1 cellular context compared by ENCODE assay signal in genomic region chr2:227826563-227826962, GRCh38.
TF ChIP-seq lines count a peak whose summit lies in the region.

No MANE protein-coding gene starts in this region.

TF ChIP-seq in GM12878, 131 proteins besides CTCF, POLR2A, EP300 and RAD21:
- TF ChIP-seq RUNX3 (IDR thresholded peaks at IDR 0.05; ENCODE audit: low read length) (peak; percentile 10; the same call in 1 of the 2 replicates), EED (IDR thresholded peaks at IDR 0.05; ENCODE audit: low read depth) (no peak)
